14 cellular contexts compared by ENCODE assay signal in genomic region chr5:32339198-32339597, GRCh38. TPM values are rescaled to one million over a fixed set of nuclear protein-coding genes. Genes with fewer than 3 reads are reported as not detected.
A peak's percentile ranks its signal among the peaks of the same experiment; 100 is the strongest.
DNase-seq lines count a peak whose midpoint lies in the region; ATAC-seq and TF ChIP-seq lines count a peak whose summit lies in the region.
"Had no signal": no experiment of that assay in that cellular context is flagged by ENCODE, and none has a peak within 500 bp of the region (broad histone marks: within the 10 kb centered on the region; RNA-seq: fewer than 3 reads in every experiment).

No MANE protein-coding gene starts in this region.

- DNase-seq in A673 (ENCODE audit: low spot score) = peak; percentile 44
- peak; percentile 66 for DNase-seq in ELR (ENCODE audit: low read depth)
- DNase-seq in NCI-H2171 (lab: John Stamatoyannopoulos, UW) = peak; percentile 61
- DNase-seq in dermis blood vessel endothelial cell = peak; percentile 32
- no peak for DNase-seq in dorsolateral prefrontal cortex
- no peak for DNase-seq in activated naive CD4-positive, alpha-beta T cell treated with anti-CD3 and anti-CD28 coated beads, Interleukin-2, amount 50 U/mL, for 16 hours
- DNase-seq: activated CD4-positive, alpha-beta T cell treated with anti-CD3 and anti-CD28 coated beads for 48 hours; activated T-cell treated with anti-CD3 and anti-CD28 coated beads, Interleukin-2, amount 50 U/mL, for 1 hour; adrenal gland; midbrain; stomach; T-helper 1 cell had no signal

- CTCF ChIA-PET in A673 (lab: Charles Lee) = interaction anchor here (0.6 kb wide), 1 partner anchor 236 kb away, joined by 3 read pairs; no protein-coding TSS in a partner anchor

- ATAC-seq in GM19455 (IDR thresholded peaks at IDR 0.05; ENCODE audit: unreplicated experiment) = no peak

- POLR2A ChIA-PET in A673 (lab: Charles Lee; ENCODE audit: low non-redundant PET) = no interaction called here

- H3K9me3 ChIP-seq in A673 (ENCODE audit: low read depth, low read length, poor library complexity, severe bottlenecking) = peaks cover 38% of the 10 kb centered on the region

- BruUV-seq in A673 (replicated peaks; lab: Mats Ljungman, UMichigan) = no TSS peak

- H3K36me3 ChIP-seq in A673 (ENCODE audit: insufficient read depth, low read length, poor library complexity, severe bottlenecking) = no peaks in the 10 kb centered on the region
- H3K36me3 ChIP-seq: adrenal gland, stomach had no signal

- H3K27me3 ChIP-seq in A673 (replicated peaks; ENCODE audit: insufficient read depth, low read depth, low read length, poor library complexity) (no peaks in the 10 kb centered on the region), dorsolateral prefrontal cortex (no peaks in the 10 kb centered on the region)
- H3K27me3 ChIP-seq: adrenal gland, stomach had no signal

- H3K4me3 ChIP-seq in A673 (ENCODE audit: low read depth, low read length, poor library complexity, severe bottlenecking) = no peak overlapping the region
- no peak overlapping the region for H3K4me3 ChIP-seq in dorsolateral prefrontal cortex
- H3K4me3 ChIP-seq: adrenal gland, skin epidermis, stomach had no signal

- H3K27ac ChIP-seq in A673 (ENCODE audit: low read depth, low read length, poor library complexity, severe bottlenecking) (no peak overlapping the region), dorsolateral prefrontal cortex (no peak overlapping the region)
- H3K27ac ChIP-seq: adrenal gland, skin epidermis, stomach had no signal

- intact Hi-C loops in A673 (cut with micrococcal nuclease; ENCODE audit: unreplicated experiment) = no loop called here
- intact Hi-C loops in dorsolateral prefrontal cortex (cut with DNase I) = no loop called here

- no peaks in the 10 kb centered on the region for H3K4me1 ChIP-seq in A673 (ENCODE audit: insufficient read depth, low read length, poor library complexity, severe bottlenecking)
- H3K4me1 ChIP-seq: adrenal gland, stomach had no signal

- no peak for TF ChIP-seq CTCF in A673 (conservative IDR thresholded peaks at IDR 0.05; ENCODE audit: low read depth, low read length)
- no peak for TF ChIP-seq CTCF in dorsolateral prefrontal cortex (IDR thresholded peaks at IDR 0.05 in 54 of 56, conservative IDR thresholded peaks at IDR 0.05 in 2 of 56; ENCODE audit: low read depth in 1 of 56, partially characterized antibody in 56 of 56)

RNA-seq across cellular contexts. Expression of gene MTMR12, which starts 26.5 kb away (rescaled TPM):
- 31.6 and 35.8 TPM in 2 replicates for total RNA-seq in A673 (2021)
- total RNA-seq in dermis blood vessel endothelial cell = 45.6 and 55.3 TPM in 2 replicates
- total RNA-seq in dorsolateral prefrontal cortex = 10 to 100 TPM; 24.4 to 67.2 (median 41.4) TPM

Comparison
In these comparisons a context has a peak if more than half of its experiments do, and no peak if none do; other contexts are left out.
1. DNase-seq: peak in A673 (single experiment), ELR (single experiment), NCI-H2171 (single experiment) and dermis blood vessel endothelial cell (single experiment); none in dorsolateral prefrontal cortex (0 of 10) and activated naive CD4-positive, alpha-beta T cell treated with anti-CD3 and anti-CD28 coated beads, Interleukin-2, amount 50 U/mL, for 16 hours (single experiment).